In genomic region chr17:29640413-29640812, GRCh38 we compare ENCODE assay signal across 9 cellular contexts. TPM values are rescaled to one million over a fixed set of nuclear protein-coding genes. Genes with fewer than 3 reads are reported as not detected.
A peak's percentile ranks its signal among the peaks of the same experiment; 100 is the strongest.
DNase-seq lines count a peak whose midpoint lies in the region; ATAC-seq and TF ChIP-seq lines count a peak whose summit lies in the region.
"Had no signal": no experiment of that assay in that cellular context is flagged by ENCODE, and none has a peak within 500 bp of the region (broad histone marks: within the 10 kb centered on the region; RNA-seq: fewer than 3 reads in every experiment).

No MANE protein-coding gene starts in this region.

- CTCF ChIA-PET in activated CD8-positive, alpha-beta T cell treated with anti-CD3 and anti-CD28 coated beads, Interleukin-2, amount 10 ng/mL, durations not matched to agents 7 days and 5 days (lab: Charles Lee) = interaction anchor here (0.7 to 7.8 kb wide), 20 partner anchors 13 to 333 kb away, joined by 3 to 143 read pairs (median 11); partner anchors contain the start of gene SSH2

- H3K9me3 Mint-ChIP-seq in activated CD8-positive, alpha-beta T cell treated with anti-CD3 and anti-CD28 coated beads, Interleukin-2, amount 10 ng/mL, durations not matched to agents 7 days and 5 days (ENCODE audit: insufficient read depth) = no peaks in the 10 kb centered on the region
- H3K9me3 Mint-ChIP-seq in glutamatergic neuron (ENCODE audit: unreplicated experiment) = peaks cover 2% of the 10 kb centered on the region
- no peaks in the 10 kb centered on the region for H3K9me3 Mint-ChIP-seq in stimulated activated effector memory CD8-positive, alpha-beta T cell treated with anti-CD3 and anti-CD28 coated beads, Interleukin-12 subunit alpha, Interleukin-12 subunit beta, amount 100 ng/mL, for 72 hours
- H3K9me3 Mint-ChIP-seq: neural progenitor cell had no signal

- H3K36me3 Mint-ChIP-seq in activated CD8-positive, alpha-beta T cell treated with anti-CD3 and anti-CD28 coated beads, Interleukin-2, amount 10 ng/mL, durations not matched to agents 7 days and 5 days (ENCODE audit: low read depth) = peaks cover 34% of the 10 kb centered on the region
- no peaks in the 10 kb centered on the region for H3K36me3 Mint-ChIP-seq in glutamatergic neuron (ENCODE audit: unreplicated experiment)
- peaks cover 64% of the 10 kb centered on the region for H3K36me3 Mint-ChIP-seq in stimulated activated effector memory CD8-positive, alpha-beta T cell treated with anti-CD3 and anti-CD28 coated beads, Interleukin-12 subunit alpha, Interleukin-12 subunit beta, amount 100 ng/mL, for 72 hours

- TF ChIP-seq CTCF in glutamatergic neuron (IDR thresholded peaks at IDR 0.05; ENCODE audit: partially characterized antibody, unreplicated experiment) = no peak

- peaks cover 19% of the 10 kb centered on the region for H3K4me1 Mint-ChIP-seq in activated CD8-positive, alpha-beta T cell treated with anti-CD3 and anti-CD28 coated beads, Interleukin-2, amount 10 ng/mL, durations not matched to agents 7 days and 5 days (ENCODE audit: low read depth)
- peaks cover 15% of the 10 kb centered on the region for H3K4me1 Mint-ChIP-seq in glutamatergic neuron (ENCODE audit: low read depth, unreplicated experiment)
- H3K4me1 Mint-ChIP-seq in stimulated activated effector memory CD8-positive, alpha-beta T cell treated with anti-CD3 and anti-CD28 coated beads, Interleukin-12 subunit alpha, Interleukin-12 subunit beta, amount 100 ng/mL, for 72 hours = peaks cover 20% of the 10 kb centered on the region

- no peak for ATAC-seq in activated CD8-positive, alpha-beta T cell treated with anti-CD3 and anti-CD28 coated beads, Interleukin-2, amount 10 ng/mL, durations not matched to agents 7 days and 5 days
- no peak for ATAC-seq in stimulated activated effector memory CD8-positive, alpha-beta T cell treated with anti-CD3 and anti-CD28 coated beads, Interleukin-12 subunit alpha, Interleukin-12 subunit beta, amount 100 ng/mL, for 72 hours
- no peak for ATAC-seq in GM19455 (IDR thresholded peaks at IDR 0.05; ENCODE audit: unreplicated experiment)

- POLR2A ChIA-PET in activated CD8-positive, alpha-beta T cell treated with anti-CD3 and anti-CD28 coated beads, Interleukin-2, amount 10 ng/mL, durations not matched to agents 7 days and 5 days (lab: Charles Lee) = interaction anchor here (1.7 to 1.8 kb wide), 2 partner anchors 139 to 291 kb away, joined by 6 to 8 read pairs; no protein-coding TSS in a partner anchor

- H3K27ac Mint-ChIP-seq in activated CD8-positive, alpha-beta T cell treated with anti-CD3 and anti-CD28 coated beads, Interleukin-2, amount 10 ng/mL, durations not matched to agents 7 days and 5 days = peak overlapping the region; percentile 12
- peak overlapping the region; percentile 54 for H3K27ac Mint-ChIP-seq in glutamatergic neuron (ENCODE audit: unreplicated experiment)
- peak overlapping the region; percentile 52 for H3K27ac Mint-ChIP-seq in stimulated activated effector memory CD8-positive, alpha-beta T cell treated with anti-CD3 and anti-CD28 coated beads, Interleukin-12 subunit alpha, Interleukin-12 subunit beta, amount 100 ng/mL, for 72 hours
- H3K27ac Mint-ChIP-seq: neural progenitor cell had no signal

- peak; percentile 39 for DNase-seq in GM04503 (ENCODE audit: low read depth)
- no peak for DNase-seq in activated CD8-positive, alpha-beta T cell treated with anti-CD3 and anti-CD28 coated beads, Interleukin-2, amount 10 ng/mL, durations not matched to agents 7 days and 5 days
- no peak for DNase-seq in glutamatergic neuron
- no peak for DNase-seq in stimulated activated effector memory CD8-positive, alpha-beta T cell treated with anti-CD3 and anti-CD28 coated beads, Interleukin-12 subunit alpha, Interleukin-12 subunit beta, amount 100 ng/mL, for 72 hours (ENCODE audit: low spot score in 2 of 2)
- DNase-seq in activated gamma-delta T cell (lab: John Stamatoyannopoulos, UW) = no peak
- no peak for DNase-seq in DMS53 treated with DMSO at 0.1 percent for 48 hours (lab: John Stamatoyannopoulos, UW; ENCODE audit: unreplicated experiment)
- no peak for DNase-seq in NOMO-1 treated with DMSO at 0.1 percent for 48 hours (lab: John Stamatoyannopoulos, UW; ENCODE audit: unreplicated experiment)

- no peaks in the 10 kb centered on the region for H3K27me3 Mint-ChIP-seq in activated CD8-positive, alpha-beta T cell treated with anti-CD3 and anti-CD28 coated beads, Interleukin-2, amount 10 ng/mL, durations not matched to agents 7 days and 5 days (ENCODE audit: low read depth)
- H3K27me3 Mint-ChIP-seq in glutamatergic neuron (ENCODE audit: unreplicated experiment) = peaks cover 2% of the 10 kb centered on the region

- no peak overlapping the region for H3K4me3 Mint-ChIP-seq in activated CD8-positive, alpha-beta T cell treated with anti-CD3 and anti-CD28 coated beads, Interleukin-2, amount 10 ng/mL, durations not matched to agents 7 days and 5 days
- H3K4me3 Mint-ChIP-seq in glutamatergic neuron (ENCODE audit: unreplicated experiment) = no peak overlapping the region
- H3K4me3 Mint-ChIP-seq in stimulated activated effector memory CD8-positive, alpha-beta T cell treated with anti-CD3 and anti-CD28 coated beads, Interleukin-12 subunit alpha, Interleukin-12 subunit beta, amount 100 ng/mL, for 72 hours = no peak overlapping the region
- H3K4me3 Mint-ChIP-seq: neural progenitor cell had no signal

RNA-seq across cellular contexts. Expression of gene CORO6, which starts 17.7 kb away (rescaled TPM):
- 1 to 10 TPM; 6.2 to 6.3 TPM for total RNA-seq in activated CD8-positive, alpha-beta T cell treated with anti-CD3 and anti-CD28 coated beads, Interleukin-2, amount 10 ng/mL, durations not matched to agents 7 days and 5 days
- 1.4 TPM for total RNA-seq in glutamatergic neuron (ENCODE audit: unreplicated experiment)

RNA-seq across cellular contexts. Expression of gene ANKRD13B, which starts 47.5 kb away (rescaled TPM):
- 10 to 100 TPM; 11.2 to 12.5 TPM for total RNA-seq in activated CD8-positive, alpha-beta T cell treated with anti-CD3 and anti-CD28 coated beads, Interleukin-2, amount 10 ng/mL, durations not matched to agents 7 days and 5 days
- total RNA-seq in glutamatergic neuron (ENCODE audit: unreplicated experiment) = 123 TPM

RNA-seq across cellular contexts. Expression of gene GIT1, which starts 51.0 kb away (rescaled TPM):
- 10 to 100 TPM; 72.7 to 75.1 TPM for total RNA-seq in activated CD8-positive, alpha-beta T cell treated with anti-CD3 and anti-CD28 coated beads, Interleukin-2, amount 10 ng/mL, durations not matched to agents 7 days and 5 days
- 46.7 TPM for total RNA-seq in glutamatergic neuron (ENCODE audit: unreplicated experiment)
